In the genomic region with DNA sequence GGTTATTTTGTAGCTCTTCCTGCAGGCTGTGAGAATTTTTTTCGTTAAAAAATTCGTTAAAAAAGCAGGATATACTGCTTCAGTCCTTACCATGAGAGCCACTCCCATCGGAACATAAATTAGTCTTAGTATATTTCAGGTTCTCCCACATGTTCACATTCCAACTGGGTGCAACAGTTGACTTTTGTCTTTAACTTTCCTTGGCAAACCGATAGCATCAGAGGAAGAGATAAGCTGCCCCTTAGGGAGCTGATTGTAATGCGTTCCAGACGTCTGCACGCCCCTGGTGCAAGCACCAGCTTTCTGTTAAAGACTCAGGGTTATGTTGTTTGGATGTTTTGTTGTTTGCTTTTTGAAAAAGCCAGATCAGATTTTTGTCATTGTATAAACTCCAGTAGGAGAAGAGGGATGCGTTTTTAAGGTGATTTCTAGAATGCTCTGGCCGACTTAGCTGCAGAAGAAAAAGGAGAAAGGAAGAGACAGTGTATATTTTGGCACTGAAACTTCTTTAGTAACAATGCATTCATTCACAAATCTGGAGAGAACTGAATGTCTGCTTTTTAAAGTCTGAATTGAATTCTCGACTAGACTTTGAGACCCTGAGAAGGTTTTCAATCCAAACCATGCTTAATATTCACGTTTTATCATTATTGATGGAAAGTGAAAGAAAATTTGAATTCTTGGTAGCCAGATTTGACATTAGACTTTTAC, we compare ENCODE assay signal across 8 cellular contexts.
A peak's percentile ranks its signal among the peaks of the same experiment; 100 is the strongest.
DNase-seq lines count a peak whose midpoint lies in the region; ATAC-seq, FAIRE-seq and TF ChIP-seq lines count a peak whose summit lies in the region.

No MANE protein-coding gene starts in this region.

- H3K27ac ChIP-seq in HUES64 (ENCODE audit: low read depth, low read length) (peak overlapping the region; percentile 3; the same call in 1 of the 2 replicates), breast epithelium (peak overlapping the region; percentile 84 to 92), suprapubic skin (peak overlapping the region; percentile 75), left lung (peak overlapping the region in 1 of 2 donors; percentile 41)

- intact Hi-C loops in breast epithelium (cut with DNase I; ENCODE audit: low total_unique reads) (no loop called here), left lung (cut with DNase I) (no loop called here)

- TF ChIP-seq EP300 in suprapubic skin (IDR thresholded peaks at IDR 0.05): no peak

- no peaks in the 10 kb centered on the region for H3K27me3 ChIP-seq in HUES64 (ENCODE audit: insufficient read depth, low read length)
- H3K27me3 ChIP-seq in breast epithelium: no peaks in the 10 kb centered on the region
- no peaks in the 10 kb centered on the region for H3K27me3 ChIP-seq in suprapubic skin
- H3K27me3 ChIP-seq in left lung: no peaks in the 10 kb centered on the region

- H3K36me3 ChIP-seq in HUES64 (ENCODE audit: insufficient read depth, low read length): peaks cover 8% of the 10 kb centered on the region; the same call in 1 of the 2 replicates
- no peaks in the 10 kb centered on the region for H3K36me3 ChIP-seq in breast epithelium
- no peaks in the 10 kb centered on the region for H3K36me3 ChIP-seq in suprapubic skin
- no peaks in the 10 kb centered on the region for H3K36me3 ChIP-seq in left lung

- TF ChIP-seq POLR2A in breast epithelium (IDR thresholded peaks at IDR 0.05) (no peak), suprapubic skin (IDR thresholded peaks at IDR 0.05) (no peak)

- no peaks in the 10 kb centered on the region for H3K9me3 ChIP-seq in HUES64 (ENCODE audit: insufficient read depth, low read depth, low read length)
- H3K9me3 ChIP-seq in breast epithelium: no peaks in the 10 kb centered on the region
- no peaks in the 10 kb centered on the region for H3K9me3 ChIP-seq in suprapubic skin
- H3K9me3 ChIP-seq in left lung: no peaks in the 10 kb centered on the region

- H3K4me3 ChIP-seq in HUES64 (ENCODE audit: low read length) (0 out of 2 replicates have a peak overlapping the region, but pooled peaks have one; percentile 6), breast epithelium (peak overlapping the region in 1 of 3 donors; percentile 49), suprapubic skin (peak overlapping the region; percentile 10), left lung (no peak overlapping the region)

- ATAC-seq in left lung: no peak

- 17% methylated on average over 10 of the region's 11 CpGs for WGBS in HUES64
- 24% methylated on average over 11 of the region's 11 CpGs for WGBS in suprapubic skin

- H3K4me1 ChIP-seq in HUES64 (ENCODE audit: insufficient read depth, low read length) (peaks cover 61% of the 10 kb centered on the region), breast epithelium (peaks cover 11 to 35% of the 10 kb centered on the region in 2 donors), suprapubic skin (peaks cover 57% of the 10 kb centered on the region), left lung (peaks cover 17 to 35% of the 10 kb centered on the region in 2 donors)

- no peak for TF ChIP-seq CTCF in breast epithelium (IDR thresholded peaks at IDR 0.05)
- no peak for TF ChIP-seq CTCF in suprapubic skin (IDR thresholded peaks at IDR 0.05)
- no peak for TF ChIP-seq CTCF in left lung (IDR thresholded peaks at IDR 0.05)

- no peak for FAIRE-seq in RCC 7860 (lab: Jason Lieb, UNC)

- H3K9ac ChIP-seq in HUES64 (ENCODE audit: low read depth, low read length): no peak overlapping the region; the same call in 1 of the 2 replicates

- DNase-seq in breast epithelium (ENCODE audit: low spot score in 2 of 2) (no peak), iris pigment epithelial cell (ENCODE audit: low read depth) (peak; percentile 58), suprapubic skin (ENCODE audit: low spot score in 2 of 2) (no peak), RCC 7860 (ENCODE audit: low spot score) (no peak), left lung (no peak), NCI-H1694 (lab: John Stamatoyannopoulos, UW) (no peak), activated gamma-delta T cell treated with Interleukin-2 at 50 U/mL for 16 hours (no peak)

Comparison
In these comparisons a context has a peak if more than half of its experiments do, and no peak if none do; other contexts are left out.
1. H3K4me3 ChIP-seq: peak in HUES64 (single experiment) and suprapubic skin (single experiment); none in left lung (0 of 2).